8 cellular contexts compared by ENCODE assay signal in the genomic region with DNA sequence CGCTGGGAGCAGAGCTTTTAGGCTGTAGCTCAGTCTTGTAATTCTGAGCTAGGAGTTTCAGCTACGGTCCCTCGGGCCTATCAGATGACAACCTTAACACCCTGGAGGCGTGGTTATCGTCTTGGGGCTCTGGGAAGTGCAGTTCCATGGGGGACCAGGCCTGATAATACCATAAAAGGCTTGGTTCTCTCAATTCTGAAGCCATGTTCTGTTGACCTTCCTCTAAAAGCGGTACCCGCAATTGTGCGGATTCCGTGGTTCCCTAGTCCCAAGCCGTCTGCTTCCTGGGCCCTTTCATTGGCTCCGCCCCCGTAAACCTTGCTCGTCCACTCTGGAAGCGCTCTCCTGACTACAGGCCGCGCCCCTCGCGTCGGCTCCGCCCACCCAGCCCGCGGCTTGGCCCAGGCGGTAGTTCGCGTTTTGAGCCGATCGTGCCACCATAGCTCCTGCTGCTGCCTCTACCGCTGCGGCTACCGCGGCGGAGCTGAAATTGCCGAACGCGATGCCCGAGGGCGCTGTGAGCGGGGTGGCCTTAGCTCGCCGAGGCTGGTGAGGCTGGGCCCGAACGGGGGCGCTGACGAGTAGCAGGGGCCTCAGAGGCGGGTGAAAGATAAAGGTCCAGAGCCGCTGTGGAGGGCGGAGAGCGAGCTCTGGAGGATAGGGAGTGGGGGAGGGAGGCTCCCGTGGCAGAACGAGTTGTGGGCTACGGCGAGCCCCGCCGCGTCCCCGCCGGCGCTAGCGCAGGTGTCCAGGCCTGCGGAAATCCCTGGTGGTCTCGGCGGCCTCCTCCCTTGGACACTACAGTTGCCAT. TPM values are rescaled to one million over a fixed set of nuclear protein-coding genes. Genes with fewer than 3 reads are reported as not detected.
DNase-seq lines count a peak whose midpoint lies in the region; ATAC-seq lines count a peak whose summit lies in the region.

A gene with protein sequence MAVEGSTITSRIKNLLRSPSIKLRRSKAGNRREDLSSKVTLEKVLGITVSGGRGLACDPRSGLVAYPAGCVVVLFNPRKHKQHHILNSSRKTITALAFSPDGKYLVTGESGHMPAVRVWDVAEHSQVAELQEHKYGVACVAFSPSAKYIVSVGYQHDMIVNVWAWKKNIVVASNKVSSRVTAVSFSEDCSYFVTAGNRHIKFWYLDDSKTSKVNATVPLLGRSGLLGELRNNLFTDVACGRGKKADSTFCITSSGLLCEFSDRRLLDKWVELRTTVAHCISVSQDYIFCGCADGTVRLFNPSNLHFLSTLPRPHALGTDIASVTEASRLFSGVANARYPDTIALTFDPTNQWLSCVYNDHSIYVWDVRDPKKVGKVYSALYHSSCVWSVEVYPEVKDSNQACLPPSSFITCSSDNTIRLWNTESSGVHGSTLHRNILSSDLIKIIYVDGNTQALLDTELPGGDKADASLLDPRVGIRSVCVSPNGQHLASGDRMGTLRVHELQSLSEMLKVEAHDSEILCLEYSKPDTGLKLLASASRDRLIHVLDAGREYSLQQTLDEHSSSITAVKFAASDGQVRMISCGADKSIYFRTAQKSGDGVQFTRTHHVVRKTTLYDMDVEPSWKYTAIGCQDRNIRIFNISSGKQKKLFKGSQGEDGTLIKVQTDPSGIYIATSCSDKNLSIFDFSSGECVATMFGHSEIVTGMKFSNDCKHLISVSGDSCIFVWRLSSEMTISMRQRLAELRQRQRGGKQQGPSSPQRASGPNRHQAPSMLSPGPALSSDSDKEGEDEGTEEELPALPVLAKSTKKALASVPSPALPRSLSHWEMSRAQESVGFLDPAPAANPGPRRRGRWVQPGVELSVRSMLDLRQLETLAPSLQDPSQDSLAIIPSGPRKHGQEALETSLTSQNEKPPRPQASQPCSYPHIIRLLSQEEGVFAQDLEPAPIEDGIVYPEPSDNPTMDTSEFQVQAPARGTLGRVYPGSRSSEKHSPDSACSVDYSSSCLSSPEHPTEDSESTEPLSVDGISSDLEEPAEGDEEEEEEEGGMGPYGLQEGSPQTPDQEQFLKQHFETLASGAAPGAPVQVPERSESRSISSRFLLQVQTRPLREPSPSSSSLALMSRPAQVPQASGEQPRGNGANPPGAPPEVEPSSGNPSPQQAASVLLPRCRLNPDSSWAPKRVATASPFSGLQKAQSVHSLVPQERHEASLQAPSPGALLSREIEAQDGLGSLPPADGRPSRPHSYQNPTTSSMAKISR (N-terminal part only) (plus strand): TSS at position 423 of the 811 bp plus-strand sequence. CDS start 792 bp downstream, outside the sequence.

- H3K4me1 ChIP-seq in HUES48 (ENCODE audit: control insufficient read depth, insufficient read depth, low read length) (peaks cover 33% of the 10 kb centered on the region), NT2/D1 (ENCODE audit: insufficient read depth, insufficient read length) (peaks cover 4% of the 10 kb centered on the region)

- no peaks in the 10 kb centered on the region for H3K9me3 Mint-ChIP-seq in activated CD8-positive, alpha-beta memory T cell treated with anti-CD3 and anti-CD28 coated beads, Interleukin-2, amount 10 ng/mL, durations not matched to agents 7 days and 5 days (ENCODE audit: low read depth)

- H3K27me3 ChIP-seq in HUES48 (ENCODE audit: control insufficient read depth, insufficient read depth, low read length) (no peaks in the 10 kb centered on the region), NT2/D1 (ENCODE audit: insufficient read depth, insufficient read length) (no peaks in the 10 kb centered on the region)

- no peaks in the 10 kb centered on the region for H3K27me3 Mint-ChIP-seq in activated CD8-positive, alpha-beta memory T cell treated with anti-CD3 and anti-CD28 coated beads, Interleukin-2, amount 10 ng/mL, durations not matched to agents 7 days and 5 days

- H3K4me3 Mint-ChIP-seq in activated CD8-positive, alpha-beta memory T cell treated with anti-CD3 and anti-CD28 coated beads, Interleukin-2, amount 10 ng/mL, durations not matched to agents 7 days and 5 days = peak within 1 kb of the TSS; percentile 91

- peak; percentile 71 for ATAC-seq in GM21390 (IDR thresholded peaks at IDR 0.05; ENCODE audit: unreplicated experiment)
- peak; percentile 93 for ATAC-seq in activated CD8-positive, alpha-beta memory T cell treated with anti-CD3 and anti-CD28 coated beads, Interleukin-2, amount 10 ng/mL, durations not matched to agents 7 days and 5 days

- peak within 1 kb of the TSS; percentile 70 for H3K9ac ChIP-seq in HUES48 (ENCODE audit: low read depth, low read length)
- peak within 1 kb of the TSS; percentile 70 for H3K9ac ChIP-seq in NT2/D1 (ENCODE audit: insufficient read length, low read depth)

- H3K4me3 ChIP-seq in HUES48 (ENCODE audit: low read depth, low read length) = peak within 1 kb of the TSS; percentile 71
- H3K4me3 ChIP-seq in NT2/D1 (ENCODE audit: insufficient read length, low read depth) = peak within 1 kb of the TSS; percentile 61

- H3K36me3 Mint-ChIP-seq in activated CD8-positive, alpha-beta memory T cell treated with anti-CD3 and anti-CD28 coated beads, Interleukin-2, amount 10 ng/mL, durations not matched to agents 7 days and 5 days = no peaks in the 10 kb centered on the region

- peak within 1 kb of the TSS; percentile 96 for H3K27ac ChIP-seq in HUES48 (ENCODE audit: low read depth, low read length)

- H3K9me3 ChIP-seq in HUES48 (ENCODE audit: control insufficient read depth, insufficient read depth, low read length) (no peaks in the 10 kb centered on the region), NT2/D1 (ENCODE audit: insufficient read depth, low read length) (no peaks in the 10 kb centered on the region)

- peak within 1 kb of the TSS; percentile 95 for H3K27ac Mint-ChIP-seq in activated CD8-positive, alpha-beta memory T cell treated with anti-CD3 and anti-CD28 coated beads, Interleukin-2, amount 10 ng/mL, durations not matched to agents 7 days and 5 days

- in situ Hi-C loops in endometrial microvascular endothelial cells (cut with HindIII; ENCODE audit: inconsistent ontology term, low pct_unique_long_range_greater_than_20kb, low sequenced_read_pairs) = no loop called here

- H3K4me1 Mint-ChIP-seq in activated CD8-positive, alpha-beta memory T cell treated with anti-CD3 and anti-CD28 coated beads, Interleukin-2, amount 10 ng/mL, durations not matched to agents 7 days and 5 days = peaks cover 55% of the 10 kb centered on the region

- H3K36me3 ChIP-seq in HUES48 (ENCODE audit: control insufficient read depth, insufficient read depth, low read length) (no peaks in the 10 kb centered on the region), NT2/D1 (ENCODE audit: insufficient read depth, insufficient read length, low read length) (no peaks in the 10 kb centered on the region)

- CTCF ChIA-PET in activated CD8-positive, alpha-beta memory T cell treated with anti-CD3 and anti-CD28 coated beads, Interleukin-2, amount 10 ng/mL, durations not matched to agents 7 days and 5 days (lab: Charles Lee) = interaction anchor here (0.7 to 11.4 kb wide), 43 partner anchors 10 to 716 kb away, joined by 3 to 247 read pairs (median 5); partner anchors contain the start of genes EHD4, JMJD7, MGA and ZNF106

- DNase-seq in D341Med (ENCODE audit: low spot score) (peak; percentile 97), NT2/D1 (ENCODE audit: low read depth, low spot score) (peak; percentile 94), mesenteric fat pad (ENCODE audit: low spot score) (peak; percentile 98)
- peak; percentile 99 for DNase-seq in activated CD8-positive, alpha-beta memory T cell treated with anti-CD3 and anti-CD28 coated beads, Interleukin-2, amount 10 ng/mL, durations not matched to agents 7 days and 5 days
- peak; percentile 83 for DNase-seq in stimulated activated CD8-positive, alpha-beta memory T cell treated with anti-CD3 and anti-CD28 coated beads, Interleukin-15, amount 100 ng/mL, for 24 hours (ENCODE audit: low read depth)

RNA-seq across cellular contexts. Expression of the gene that starts here (rescaled TPM):
- 10 to 100 TPM; 24.7 to 33.1 TPM for total RNA-seq in activated CD8-positive, alpha-beta memory T cell treated with anti-CD3 and anti-CD28 coated beads, Interleukin-2, amount 10 ng/mL, durations not matched to agents 7 days and 5 days
- 22.2 TPM for total RNA-seq in endometrial microvascular endothelial cells (ENCODE audit: inconsistent ontology term)
- 21.2 TPM for total RNA-seq in mesenteric fat pad

Comparison
In these comparisons a context has a peak if more than half of its experiments do, and no peak if none do; other contexts are left out.
1. Peak in every context shown above with its lines: DNase-seq, ATAC-seq, H3K4me3 ChIP-seq and H3K27ac ChIP-seq.